Comparison of ENCODE assay signal across 14 cellular contexts in genomic region chrX:96619588-96619987, GRCh38.
"Had no signal": no experiment of that assay in that cellular context is flagged by ENCODE, and none has a peak within 500 bp of the region (broad histone marks: within the 10 kb centered on the region; RNA-seq: fewer than 3 reads in every experiment).

No MANE protein-coding gene starts in this region.

- H3K4me3 ChIP-seq: tibial nerve, uterus had no signal

- H3K4me1 ChIP-seq: tibial nerve, uterus had no signal

- ATAC-seq: natural killer cell treated with Interleukin-12 subunit alpha and Interleukin-12 subunit beta and Interleukin-15 and Interleukin-18, amount 100 ng/mL, for 72 hours had no signal

- H3K9me3 ChIP-seq: tibial nerve, uterus had no signal

- H3K27me3 ChIP-seq: tibial nerve, uterus had no signal

- H3K27ac ChIP-seq: tibial nerve, uterus had no signal

- H3K36me3 ChIP-seq: tibial nerve, uterus had no signal

- DNase-seq: activated B cell treated with CpG ODN at 0.5 μM for 24 hours; activated CD4-positive, alpha-beta T cell treated with anti-CD3 and anti-CD28 coated beads, Interleukin-2, amount 10 ng/mL, durations not matched to agents 24 days and 14 days; activated CD8-positive, alpha-beta memory T cell treated with anti-CD3 and anti-CD28 coated beads, Interleukin-2, amount 50 U/mL, for 48 hours; activated naive CD8-positive, alpha-beta T cell treated with anti-CD3 and anti-CD28 coated beads for 36 hours; anterior cingulate cortex; head of caudate nucleus; mesendoderm; posterior cingulate gyrus; retina; stimulated activated CD4-positive, alpha-beta T cell treated with anti-CD3 and anti-CD28 coated beads, Interleukin-2, amount 100 ng/mL, for 48 hours; stimulated activated naive CD4-positive, alpha-beta T cell; uterus had no signal
